In genomic region chr18:69705987-69706386, GRCh38 we compare ENCODE assay signal across 1 cellular context.
TF ChIP-seq lines count a peak whose summit lies in the region.

No MANE protein-coding gene starts in this region.

TF ChIP-seq in H1, 55 proteins besides CTCF, POLR2A, EP300 and RAD21 (continued from another document):
- TF ChIP-seq CHD7 (IDR thresholded peaks at IDR 0.05; ENCODE audit: insufficient replicate concordance, low read length) (peak; percentile 94), POLR2AphosphoS5 (IDR thresholded peaks at IDR 0.05; ENCODE audit: low read depth, low read length) (peak; percentile 83), GABPA (IDR thresholded peaks at IDR 0.05; ENCODE audit: borderline replicate concordance, insufficient read depth, low read length) (no peak), SP1 (IDR thresholded peaks at IDR 0.05; ENCODE audit: low read depth, low read length) (peak; percentile 91), CTBP2 (IDR thresholded peaks at IDR 0.05; ENCODE audit: borderline replicate concordance, insufficient read depth, insufficient read length, low read length) (no peak), E2F6 (IDR thresholded peaks at IDR 0.05) (no peak), MAFK (IDR thresholded peaks at IDR 0.05; ENCODE audit: low read depth, low read length) (no peak), BACH1 (IDR thresholded peaks at IDR 0.05; ENCODE audit: low read length) (no peak), KDM1A (IDR thresholded peaks at IDR 0.05; ENCODE audit: borderline replicate concordance, low read length) (no peak), EZH2 (IDR thresholded peaks at IDR 0.05; ENCODE audit: low read depth, low read length, severe bottlenecking) (no peak), RXRA (IDR thresholded peaks at IDR 0.05; ENCODE audit: insufficient read depth, low read depth, low read length) (no peak), CBX8 (IDR thresholded peaks at IDR 0.05; ENCODE audit: borderline replicate concordance, low read depth, low read length) (no peak), POU5F1 (IDR thresholded peaks at IDR 0.05; ENCODE audit: low read depth, low read length) (peak; percentile 97)
TF ChIP-seq in H1: peak in this region for 12.
